Comparison of ENCODE assay signal across 23 cellular contexts in genomic region chr2:233303252-233303651, GRCh38. TPM values are rescaled to one million over a fixed set of nuclear protein-coding genes. Genes with fewer than 3 reads are reported as not detected.
DNase-seq lines count a peak whose midpoint lies in the region; ATAC-seq, FAIRE-seq and TF ChIP-seq lines count a peak whose summit lies in the region.
"Had no signal": no experiment of that assay in that cellular context is flagged by ENCODE, and none has a peak within 500 bp of the region (broad histone marks: within the 10 kb centered on the region; RNA-seq: fewer than 3 reads in every experiment).

No MANE protein-coding gene starts in this region.

- no peaks in the 10 kb centered on the region; the same call in 2 of the 3 replicates for H3K36me3 Mint-ChIP-seq in GM23338 (ENCODE audit: low read depth)
- no peaks in the 10 kb centered on the region for H3K36me3 Mint-ChIP-seq in endothelial cell (ENCODE audit: low read depth, unreplicated experiment)
- H3K36me3 Mint-ChIP-seq: CD14-positive monocyte had no signal

- H2BK15ac ChIP-seq in mesendoderm (replicated peaks; ENCODE audit: low read depth): no peak overlapping the region

- no peak overlapping the region for H4K8ac ChIP-seq in mesendoderm (ENCODE audit: low read depth, low read length)

- no peaks in the 10 kb centered on the region for H3K27me3 Mint-ChIP-seq in GM23338 (ENCODE audit: insufficient read depth, low read depth, poor library complexity)
- no peaks in the 10 kb centered on the region for H3K27me3 Mint-ChIP-seq in endothelial cell (ENCODE audit: unreplicated experiment)
- H3K27me3 Mint-ChIP-seq: B cell had no signal

- no peak overlapping the region for H3K4me2 ChIP-seq in GM23338
- no peak overlapping the region for H3K4me2 ChIP-seq in GM12878 (ENCODE audit: control insufficient read depth, insufficient read depth)
- H3K4me2 ChIP-seq in mesendoderm (ENCODE audit: low read length): no peak overlapping the region

- TF ChIP-seq CTCF in GM23338 (conservative IDR thresholded peaks at IDR 0.05; ENCODE audit: low read depth in 2 of 2): peak in 1 of 2 experiments; percentile 52; a peak in 3 of 4 replicates
- TF ChIP-seq CTCF in GM12878 (IDR thresholded peaks at IDR 0.05 in 2 of 3, conservative IDR thresholded peaks at IDR 0.05 in 1 of 3; ENCODE audit: control insufficient read depth in 2 of 3, extremely low read depth in 1 of 3, insufficient read depth in 1 of 3, low read depth in 3 of 3, low read length in 3 of 3): 0 out of 6 replicates have a peak, but pooled peaks of 1 of the 3 experiments have one; percentile 3
- no peak for TF ChIP-seq CTCF in endothelial cell (IDR thresholded peaks at IDR 0.05; ENCODE audit: unreplicated experiment)
- TF ChIP-seq CTCF in brain microvascular endothelial cell (IDR thresholded peaks at IDR 0.05; ENCODE audit: low read depth, low read length, missing control alignments): no peak

- H3K9me2 ChIP-seq in GM23338 (ENCODE audit: insufficient read depth): 0 out of 2 replicates have a peak, but pooled peaks cover 3% of the 10 kb centered on the region

- 98% methylated on average over 3 of the region's 3 CpGs for WGBS in GM12878 (ENCODE audit: insufficient coverage, insufficient replicate concordance, low lambda C conversion rate, missing lambda C conversion rate)
- WGBS in mesendoderm (ENCODE audit: extremely low coverage, insufficient coverage, low lambda C conversion rate): no CpG with 5 or more reads among the region's 3 CpGs

- peak; percentile 62 for DNase-seq in GM23338 (ENCODE audit: low spot score)
- DNase-seq in NCI-H82 (lab: John Stamatoyannopoulos, UW): peak; percentile 28
- DNase-seq in GM12878 (ENCODE audit: low read depth, low spot score): no peak
- DNase-seq in mesendoderm: peak; percentile 29
- DNase-seq in cortex of kidney (lab: John Stamatoyannopoulos, UW): no peak
- DNase-seq in endothelial cell (ENCODE audit: low spot score): no peak
- no peak for DNase-seq in brain microvascular endothelial cell
- DNase-seq: EL; GF-D8; KG1; NCI-H1092; NCI-H1436; NCI-H187 treated with DMSO at 0.1 percent for 48 hours; NCI-H2107; NCI-H446 treated with DMSO at 0.1 percent for 48 hours; NK-92 treated with Interleukin-12 subunit alpha and Interleukin-12 subunit beta, amount 100 ng/mL, for 24 hours; Peyer's patch; SJCRH30; T-helper 1 cell had no signal

- H3K9me3 ChIP-seq in GM12878 (replicated peaks; ENCODE audit: control insufficient read depth, insufficient read depth, low read length): no peaks in the 10 kb centered on the region
- H3K9me3 ChIP-seq: Peyer's patch, SJCRH30 had no signal

- RAD21 ChIA-PET in GM12878 (lab: Charles Lee; ENCODE audit: unreplicated experiment): interaction anchor here (0.7 to 1.2 kb wide), 2 partner anchors 9 to 16 kb away, joined by 3 read pairs; no protein-coding TSS in a partner anchor

- CTCF ChIA-PET in GM12878 (lab: Yijun Ruan, JAX): interaction anchor here (0.9 kb wide), 1 partner anchor 140 kb away, joined by 3 read pairs; no protein-coding TSS in a partner anchor

- no peak overlapping the region for H2AK5ac ChIP-seq in mesendoderm (ENCODE audit: low read length)

- no peaks in the 10 kb centered on the region for H3F3A ChIP-seq in GM23338 (replicated peaks; ENCODE audit: low read depth)

- POLR2A ChIA-PET in GM12878 (lab: Charles Lee): no interaction called here

- intact Hi-C loops in GM12878 (cut with micrococcal nuclease; ENCODE audit: unreplicated experiment): no loop called here

- no peak overlapping the region for H3K23ac ChIP-seq in mesendoderm (ENCODE audit: low read length)

- no peak for TF ChIP-seq EP300 in GM12878 (IDR thresholded peaks at IDR 0.05; ENCODE audit: borderline replicate concordance in 1 of 2, control insufficient read depth in 1 of 2, low read depth in 2 of 2, low read length in 2 of 2)

- no TSS peak for BruUV-seq in GM12878 (replicated peaks; lab: Mats Ljungman, UMichigan)

- H4K20me1 ChIP-seq in GM23338 (replicated peaks; ENCODE audit: insufficient read depth) (no peaks in the 10 kb centered on the region), GM12878 (ENCODE audit: control insufficient read depth, insufficient read depth) (no peaks in the 10 kb centered on the region)

- H3K4me3 Mint-ChIP-seq in GM23338: no peak overlapping the region
- no peak overlapping the region for H3K4me3 Mint-ChIP-seq in endothelial cell (ENCODE audit: unreplicated experiment)
- H3K4me3 Mint-ChIP-seq: B cell, CD14-positive monocyte had no signal

- H3K27me3 ChIP-seq in GM23338 (ENCODE audit: insufficient read depth) (no peaks in the 10 kb centered on the region), GM12878 (replicated peaks in 1 of 2; ENCODE audit: control insufficient read depth in 2 of 2, insufficient read depth in 2 of 2, low read length in 1 of 2) (no peaks in the 10 kb centered on the region), mesendoderm (ENCODE audit: insufficient read depth, low read length, poor library complexity) (no peaks in the 10 kb centered on the region), brain microvascular endothelial cell (replicated peaks) (no peaks in the 10 kb centered on the region)
- H3K27me3 ChIP-seq: Peyer's patch, SJCRH30 had no signal

- H3K18ac ChIP-seq in mesendoderm (ENCODE audit: low read length): no peak overlapping the region

- in situ Hi-C loops in GM12878 (cut with MboI): no loop called here
- in situ Hi-C loops in brain microvascular endothelial cell (cut with HindIII; ENCODE audit: low pct_ligation_motif_present, low sequenced_read_pairs): no loop called here

- H3K79me1 ChIP-seq in mesendoderm (ENCODE audit: low read length): no peaks in the 10 kb centered on the region

- H4K5ac ChIP-seq in mesendoderm (ENCODE audit: low read length): no peak overlapping the region

- no peak overlapping the region for H3K9ac ChIP-seq in GM12878 (ENCODE audit: control insufficient read depth, insufficient read depth, low read length)
- H3K9ac ChIP-seq in mesendoderm (ENCODE audit: low read length): no peak overlapping the region

- SMC1A ChIA-PET in GM12878 (lab: Charles Lee; ENCODE audit: uncharacterized antibody, unreplicated experiment): no interaction called here

- no peak for TF ChIP-seq POLR2A in GM12878 (IDR thresholded peaks at IDR 0.05; ENCODE audit: low read depth, low read length)

- H3K4ac ChIP-seq in mesendoderm (ENCODE audit: low read depth, low read length): no peak overlapping the region

- no peak overlapping the region for H3K27ac ChIP-seq in GM23338 (ENCODE audit: low read depth)
- no peak overlapping the region for H3K27ac ChIP-seq in GM12878 (ENCODE audit: control insufficient read depth, insufficient read depth)
- no peak overlapping the region for H3K27ac ChIP-seq in mesendoderm (ENCODE audit: low read depth, low read length)
- H3K27ac ChIP-seq in brain microvascular endothelial cell: no peak overlapping the region
- H3K27ac ChIP-seq: Peyer's patch, SJCRH30 had no signal

- no peak for FAIRE-seq in GM12878 (lab: Jason Lieb, UNC)
- FAIRE-seq: A204.1, D721Med had no signal

- no peak overlapping the region for H3K4me3 ChIP-seq in GM23338
- H3K4me3 ChIP-seq in GM12878: no peak overlapping the region
- no peak overlapping the region for H3K4me3 ChIP-seq in mesendoderm (ENCODE audit: low read length)
- no peak overlapping the region for H3K4me3 ChIP-seq in brain microvascular endothelial cell (ENCODE audit: low read depth, low read length)
- H3K4me3 ChIP-seq: Peyer's patch, SJCRH30 had no signal

- H3K27ac Mint-ChIP-seq in GM23338 (no peak overlapping the region), endothelial cell (ENCODE audit: unreplicated experiment) (no peak overlapping the region)
- H3K27ac Mint-ChIP-seq: B cell had no signal

- no peaks in the 10 kb centered on the region for H3K79me2 ChIP-seq in GM23338 (replicated peaks; ENCODE audit: insufficient read depth)
- H3K79me2 ChIP-seq in GM12878 (ENCODE audit: control insufficient read depth, insufficient read depth, low read length): no peaks in the 10 kb centered on the region
- H3K79me2 ChIP-seq in mesendoderm (ENCODE audit: control insufficient read depth, insufficient read depth, low read length): no peaks in the 10 kb centered on the region

- peaks cover 9% of the 10 kb centered on the region; the same call in 2 of the 3 replicates for H3K4me1 Mint-ChIP-seq in GM23338
- peaks cover 5% of the 10 kb centered on the region for H3K4me1 Mint-ChIP-seq in endothelial cell (ENCODE audit: unreplicated experiment)
- H3K4me1 Mint-ChIP-seq: B cell had no signal

- 0 out of 2 replicates have a peak, but pooled peaks have one; percentile 5 for TF ChIP-seq RAD21 in GM12878 (IDR thresholded peaks at IDR 0.05; ENCODE audit: insufficient read depth, low read depth, low read length)

- H2AFZ ChIP-seq in GM23338 (no peak overlapping the region), GM12878 (ENCODE audit: control insufficient read depth, low read depth, low read length) (no peak overlapping the region)

- no peaks in the 10 kb centered on the region for H3K4me1 ChIP-seq in GM23338 (ENCODE audit: insufficient read depth)
- no peaks in the 10 kb centered on the region for H3K4me1 ChIP-seq in GM12878 (ENCODE audit: control insufficient read depth, insufficient read depth, low read length)
- no peaks in the 10 kb centered on the region for H3K4me1 ChIP-seq in mesendoderm (ENCODE audit: control insufficient read depth, low read depth, low read length)
- H3K4me1 ChIP-seq: SJCRH30 had no signal

- no peak overlapping the region for H3K56ac ChIP-seq in mesendoderm (ENCODE audit: low read length)

- H3K9me3 Mint-ChIP-seq in GM23338: no peaks in the 10 kb centered on the region; the same call in 2 of the 3 replicates
- H3K9me3 Mint-ChIP-seq in endothelial cell (ENCODE audit: unreplicated experiment): no peaks in the 10 kb centered on the region

- ATAC-seq in GM23338 (peak; percentile 84), GM12878 (no peak)

- H2BK5ac ChIP-seq in mesendoderm (ENCODE audit: low read length): no peak overlapping the region

- no peak overlapping the region for H2BK120ac ChIP-seq in mesendoderm (ENCODE audit: low read depth, low read length)

- no peaks in the 10 kb centered on the region for H3K36me3 ChIP-seq in GM23338 (ENCODE audit: insufficient read depth)
- no peaks in the 10 kb centered on the region for H3K36me3 ChIP-seq in GM12878 (ENCODE audit: control insufficient read depth in 2 of 2, insufficient read depth in 2 of 2, low read length in 1 of 2)
- peaks cover 2% of the 10 kb centered on the region for H3K36me3 ChIP-seq in mesendoderm (ENCODE audit: control insufficient read depth, insufficient read depth, low read length)
- no peaks in the 10 kb centered on the region for H3K36me3 ChIP-seq in brain microvascular endothelial cell (replicated peaks)
- H3K36me3 ChIP-seq: Peyer's patch, SJCRH30 had no signal

RNA-seq across cellular contexts. Expression of gene SAG, which starts 4.4 kb away (rescaled TPM):
- total RNA-seq in GM23338 (2014; rRNA removed; shearing (Covaris generic)): not detected in 2 replicates
- not detected in 2 replicates for polyA plus RNA-seq in GM23338 (2016; fragmentation: Nextera tagmentation; extraction: Ambion mirVana)
- 0.08 and 0.10 TPM in 2 replicates for total RNA-seq in GM12878 (2013; cell fraction: nucleolus; rRNA removed)
- not detected in 2 replicates for total RNA-seq in GM12878 (2014; rRNA removed)
- total RNA-seq in GM12878 (2014; rRNA removed; fragmentation: Illumina TruSeq; extraction: Trizol): not detected in 2 replicates
- 0.69 TPM in 1 of 2 replicates, not detected in the other for total RNA-seq in GM12878 (2021)
- 0.09 TPM for polyA plus RNA-seq in GM12878 (2011; ENCODE audit: low read depth)
- not detected in 2 replicates for polyA plus RNA-seq in GM12878 (2011; rRNA removed)
- polyA plus RNA-seq in GM12878 (2011; cell fraction: cytosol; rRNA removed): 0.01 TPM in 1 of 2 replicates, not detected in the other
- polyA plus RNA-seq in GM12878 (2011; cell fraction: nucleus; rRNA removed): not detected in 2 replicates
- 0.04 and 0.48 TPM in 2 replicates for polyA plus RNA-seq in GM12878 (2012)
- polyA plus RNA-seq in GM12878 (2014; fragmentation: Illumina TruSeq; extraction: Trizol): 0.06 TPM in 1 of 2 replicates, not detected in the other
- under 1 TPM in 1 of 2 experiments, not detected in 1; 0.47 TPM for polyA plus RNA-seq in GM12878 (2014; fragmentation: Nextera tagmentation; extraction: Ambion mirVana)
- polyA plus RNA-seq in GM12878 (2014; rRNA removed): not detected in 2 replicates
- polyA plus RNA-seq in GM12878 (2016; fragmentation: Nextera tagmentation; extraction: Ambion mirVana): not detected
- polyA minus RNA-seq in GM12878 (2011; rRNA and poly(A)+ RNA removed): not detected in 2 replicates
- not detected in 2 replicates for polyA minus RNA-seq in GM12878 (2011; cell fraction: cytosol; rRNA and poly(A)+ RNA removed)
- not detected in 2 replicates for polyA minus RNA-seq in GM12878 (2011; cell fraction: nucleus; rRNA and poly(A)+ RNA removed)
- not detected for polyA plus RNA-seq in mesendoderm (2013, experiment 1 of 2)
- 0.18 TPM for polyA plus RNA-seq in mesendoderm (2013, experiment 2 of 2)
- total RNA-seq in endothelial cell (ENCODE audit: unreplicated experiment): not detected
- total RNA-seq: Peyer's patch, SJCRH30 had no signal

RNA-seq across cellular contexts. Expression of gene DGKD, which starts 51.0 kb away (rescaled TPM):
- 20.5 and 23.4 TPM in 2 replicates for total RNA-seq in GM23338 (2014; rRNA removed; shearing (Covaris generic))
- polyA plus RNA-seq in GM23338 (2016; fragmentation: Nextera tagmentation; extraction: Ambion mirVana) (10.6 and 11.1 TPM in 2 replicates), GM12878 (2011; rRNA removed) (12.0 and 15.4 TPM in 2 replicates), GM12878 (2014; fragmentation: Illumina TruSeq; extraction: Trizol) (18.6 and 28.5 TPM in 2 replicates), GM12878 (2014; fragmentation: Nextera tagmentation; extraction: Ambion mirVana) (1 to 10 TPM; 2.7 to 3.1 TPM), GM12878 (2014; rRNA removed) (53.5 and 57.9 TPM in 2 replicates), GM12878 (2016; fragmentation: Nextera tagmentation; extraction: Ambion mirVana) (10 to 100 TPM; 29.2 to 32.1 TPM)
- total RNA-seq in GM12878 (2013; cell fraction: nucleolus; rRNA removed): 96.2 and 112 TPM in 2 replicates
- total RNA-seq in GM12878 (2014; rRNA removed) (22.6 and 29.2 TPM in 2 replicates), GM12878 (2014; rRNA removed; fragmentation: Illumina TruSeq; extraction: Trizol) (25.2 and 25.6 TPM in 2 replicates), GM12878 (2021) (81.9 and 82.7 TPM in 2 replicates), endothelial cell (ENCODE audit: unreplicated experiment) (15.3 TPM)
- polyA plus RNA-seq in GM12878 (2011; ENCODE audit: low read depth): 55.1 TPM
- 7.8 and 9.9 TPM in 2 replicates for polyA plus RNA-seq in GM12878 (2011; cell fraction: cytosol; rRNA removed)
- polyA plus RNA-seq in GM12878 (2011; cell fraction: nucleus; rRNA removed): 110 and 119 TPM in 2 replicates
- polyA plus RNA-seq in GM12878 (2012): 70.0 and 82.2 TPM in 2 replicates
- polyA minus RNA-seq in GM12878 (2011; rRNA and poly(A)+ RNA removed): 25.9 and 28.8 TPM in 2 replicates
- polyA minus RNA-seq in GM12878 (2011; cell fraction: cytosol; rRNA and poly(A)+ RNA removed): 4.5 and 6.2 TPM in 2 replicates
- 16.9 and 28.6 TPM in 2 replicates for polyA minus RNA-seq in GM12878 (2011; cell fraction: nucleus; rRNA and poly(A)+ RNA removed)
- polyA plus RNA-seq in mesendoderm (2013, experiment 1 of 2): 8.0 TPM
- polyA plus RNA-seq in mesendoderm (2013, experiment 2 of 2): 7.0 TPM

RNA-seq across cellular contexts. Expression of gene ATG16L1, which starts 51.8 kb away (rescaled TPM):
- 31.8 and 37.9 TPM in 2 replicates for total RNA-seq in GM23338 (2014; rRNA removed; shearing (Covaris generic))
- polyA plus RNA-seq in GM23338 (2016; fragmentation: Nextera tagmentation; extraction: Ambion mirVana): 12.3 and 15.3 TPM in 2 replicates
- 122 and 131 TPM in 2 replicates for total RNA-seq in GM12878 (2013; cell fraction: nucleolus; rRNA removed)
- 16.9 and 20.1 TPM in 2 replicates for total RNA-seq in GM12878 (2014; rRNA removed)
- 16.3 and 17.3 TPM in 2 replicates for total RNA-seq in GM12878 (2014; rRNA removed; fragmentation: Illumina TruSeq; extraction: Trizol)
- 25.1 and 26.6 TPM in 2 replicates for total RNA-seq in GM12878 (2021)
- 7.6 TPM for polyA plus RNA-seq in GM12878 (2011; ENCODE audit: low read depth)
- polyA plus RNA-seq in GM12878 (2011; rRNA removed): 18.0 and 21.0 TPM in 2 replicates
- polyA plus RNA-seq in GM12878 (2011; cell fraction: cytosol; rRNA removed): 11.5 and 13.3 TPM in 2 replicates
- 67.9 and 71.7 TPM in 2 replicates for polyA plus RNA-seq in GM12878 (2011; cell fraction: nucleus; rRNA removed)
- polyA plus RNA-seq in GM12878 (2012): 9.9 and 10.7 TPM in 2 replicates
- polyA plus RNA-seq in GM12878 (2014; fragmentation: Illumina TruSeq; extraction: Trizol): 13.3 and 13.5 TPM in 2 replicates
- 1 to 10 TPM; 5.2 to 7.8 TPM for polyA plus RNA-seq in GM12878 (2014; fragmentation: Nextera tagmentation; extraction: Ambion mirVana)
- polyA plus RNA-seq in GM12878 (2014; rRNA removed): 20.6 and 27.5 TPM in 2 replicates
- polyA plus RNA-seq in GM12878 (2016; fragmentation: Nextera tagmentation; extraction: Ambion mirVana): 10 to 100 TPM; 13.8 to 14.9 TPM
- 19.6 and 28.7 TPM in 2 replicates for polyA minus RNA-seq in GM12878 (2011; rRNA and poly(A)+ RNA removed)
- 7.0 and 7.4 TPM in 2 replicates for polyA minus RNA-seq in GM12878 (2011; cell fraction: cytosol; rRNA and poly(A)+ RNA removed)
- polyA minus RNA-seq in GM12878 (2011; cell fraction: nucleus; rRNA and poly(A)+ RNA removed): 31.8 and 58.4 TPM in 2 replicates
- polyA plus RNA-seq in mesendoderm (2013, experiment 1 of 2): 15.4 TPM
- polyA plus RNA-seq in mesendoderm (2013, experiment 2 of 2): 16.0 TPM
- 39.5 TPM for total RNA-seq in endothelial cell (ENCODE audit: unreplicated experiment)

Comparison
In these comparisons a context has a peak if more than half of its experiments do, and no peak if none do; other contexts are left out.
1. DNase-seq: peak in GM23338 (single experiment), NCI-H82 (single experiment) and mesendoderm (single experiment); none in GM12878 (single experiment), cortex of kidney (single experiment), endothelial cell (single experiment) and brain microvascular endothelial cell (single experiment).